ENCODE assay signal across 7 cellular contexts in genomic region chr4:144022760-144023405, GRCh38. TPM values are rescaled to one million over a fixed set of nuclear protein-coding genes. Genes with fewer than 3 reads are reported as not detected.
"Had no signal": no experiment of that assay in that cellular context is flagged by ENCODE, and none has a peak within 500 bp of the region (broad histone marks: within the 10 kb centered on the region; RNA-seq: fewer than 3 reads in every experiment).

No MANE protein-coding gene starts in this region.

RNA-seq across cellular contexts. Expression of gene GYPB, which starts 3.7 kb away (rescaled TPM):
- total RNA-seq: GM23248, GM23338, H1, H4, H7, H9, HFFc6 had no signal
